In genomic region chr1:232499151-232499550, GRCh38 we compare ENCODE assay signal across 19 cellular contexts.
"Had no signal": no experiment of that assay in that cellular context is flagged by ENCODE, and none has a peak within 500 bp of the region (broad histone marks: within the 10 kb centered on the region; RNA-seq: fewer than 3 reads in every experiment).

No MANE protein-coding gene starts in this region.

- ATAC-seq: left lobe of liver; naive thymus-derived CD8-positive, alpha-beta T cell; WTC11 had no signal

- H3K4me3 ChIP-seq: breast epithelium, coronary artery, lung, ovary, prostate gland, right atrium auricular region, tibial nerve had no signal

- DNase-seq: activated gamma-delta T cell treated with Interleukin-2 at 50 U/mL for 16 hours; activated T-cell treated with anti-CD3 and anti-CD28 coated beads, Interleukin-2, amount 50 U/mL, for 1 hour; cerebellar nuclear complex; foreskin fibroblast; kidney; naive thymus-derived CD8-positive, alpha-beta T cell; ovary; stimulated activated CD4-positive, alpha-beta T cell treated with anti-CD3 and anti-CD28 coated beads, Interleukin-4, amount 100 ng/mL, for 24 hours; stimulated activated naive CD4-positive, alpha-beta T cell treated with Interleukin-2 at 50 U/mL for 16 hours; T-helper 9 cell had no signal

- H3K36me3 ChIP-seq: breast epithelium, ovary, prostate gland, right atrium auricular region, tibial nerve had no signal

- H3K27ac ChIP-seq: breast epithelium, coronary artery, epithelial cell of prostate, ovary, prostate gland had no signal

- H3K9me3 ChIP-seq: breast epithelium, ovary, prostate gland, right atrium auricular region, tibial nerve had no signal

- H3K4me1 ChIP-seq: breast epithelium, prostate gland had no signal

- H3K27me3 ChIP-seq: breast epithelium, ovary, right atrium auricular region, tibial nerve had no signal
